In genomic region chrX:124736553-124737240, GRCh38 we compare ENCODE assay signal across 10 cellular contexts.
A peak's percentile ranks its signal among the peaks of the same experiment; 100 is the strongest.
DNase-seq lines count a peak whose midpoint lies in the region; ATAC-seq and TF ChIP-seq lines count a peak whose summit lies in the region.
"Had no signal": no experiment of that assay in that cellular context is flagged by ENCODE, and none has a peak within 500 bp of the region (broad histone marks: within the 10 kb centered on the region; RNA-seq: fewer than 3 reads in every experiment).

No MANE protein-coding gene starts in this region.

- H3K79me2 ChIP-seq in DND-41 (ENCODE audit: insufficient read depth, low read length) = no peaks in the 10 kb centered on the region

- H3K4me3 Mint-ChIP-seq in activated naive CD4-positive, alpha-beta T cell treated with anti-CD3 and anti-CD28 coated beads, Interleukin-2, amount 50 U/mL, for 24 hours = peak overlapping the region; percentile 67

- TF ChIP-seq CTCF in DND-41 (IDR thresholded peaks at IDR 0.05; ENCODE audit: borderline replicate concordance, extremely low read depth, low read length, poor library complexity, severe bottlenecking) (no peak), suprapubic skin (IDR thresholded peaks at IDR 0.05) (no peak), uterus (IDR thresholded peaks at IDR 0.05) (no peak)

- peaks cover 37% of the 10 kb centered on the region for H3K4me1 Mint-ChIP-seq in activated naive CD4-positive, alpha-beta T cell treated with anti-CD3 and anti-CD28 coated beads, Interleukin-2, amount 50 U/mL, for 24 hours

- H3K27me3 Mint-ChIP-seq in activated naive CD4-positive, alpha-beta T cell treated with anti-CD3 and anti-CD28 coated beads, Interleukin-2, amount 50 U/mL, for 24 hours = no peaks in the 10 kb centered on the region

- peak overlapping the region; percentile 32 for H3K9ac ChIP-seq in DND-41 (ENCODE audit: low read depth, low read length)

- intact Hi-C loops in uterus (cut with DNase I; ENCODE audit: low total_unique reads) = no loop called here

- DNase-seq in DND-41 (peak; percentile 69), T-helper 22 cell (ENCODE audit: low read depth) (peak; percentile 15), mesenteric fat pad (ENCODE audit: low spot score) (no peak), suprapubic skin (ENCODE audit: low spot score in 2 of 2) (no peak), uterus (no peak)
- DNase-seq in stimulated activated CD4-positive, alpha-beta T cell treated with anti-CD3 and anti-CD28 coated beads, Interleukin-12 subunit alpha, Interleukin-12 subunit beta, amount 100 ng/mL, for 4 hours = peak; percentile 9
- DNase-seq: BE2C, dermis blood vessel endothelial cell had no signal

- H2AFZ ChIP-seq in DND-41 (ENCODE audit: low read depth, low read length) = peak overlapping the region; percentile 36

- H3K4me1 ChIP-seq in DND-41 (ENCODE audit: insufficient read depth, low read length) (peaks cover 40% of the 10 kb centered on the region), suprapubic skin (no peaks in the 10 kb centered on the region), uterus (no peaks in the 10 kb centered on the region)
- H3K4me1 ChIP-seq: BE2C had no signal

- H3K27me3 ChIP-seq in DND-41 (ENCODE audit: insufficient read depth, low read length, poor library complexity) (no peaks in the 10 kb centered on the region), suprapubic skin (no peaks in the 10 kb centered on the region), uterus (no peaks in the 10 kb centered on the region)
- H3K27me3 ChIP-seq: BE2C had no signal

- peak overlapping the region; percentile 87 for H3K27ac ChIP-seq in DND-41 (ENCODE audit: low read length)
- no peak overlapping the region for H3K27ac ChIP-seq in suprapubic skin
- H3K27ac ChIP-seq in uterus = no peak overlapping the region

- H3K36me3 Mint-ChIP-seq in activated naive CD4-positive, alpha-beta T cell treated with anti-CD3 and anti-CD28 coated beads, Interleukin-2, amount 50 U/mL, for 24 hours = no peaks in the 10 kb centered on the region

- no peak for TF ChIP-seq EP300 in suprapubic skin (IDR thresholded peaks at IDR 0.05)

- peak overlapping the region; percentile 47 for H3K27ac Mint-ChIP-seq in activated naive CD4-positive, alpha-beta T cell treated with anti-CD3 and anti-CD28 coated beads, Interleukin-2, amount 50 U/mL, for 24 hours

- WGBS in suprapubic skin = 53% methylated on average over 9 of the region's 9 CpGs

- ATAC-seq in DND-41 (ENCODE audit: insufficient read depth, low read depth) (peak; percentile 92), HG03196 (IDR thresholded peaks at IDR 0.05; ENCODE audit: unreplicated experiment) (no peak)

- no peaks in the 10 kb centered on the region for H3K9me3 ChIP-seq in DND-41 (ENCODE audit: insufficient read depth, low read length, severe bottlenecking)
- H3K9me3 ChIP-seq in suprapubic skin = no peaks in the 10 kb centered on the region
- H3K9me3 ChIP-seq in uterus = no peaks in the 10 kb centered on the region
- H3K9me3 ChIP-seq: BE2C had no signal

- no peaks in the 10 kb centered on the region for H4K20me1 ChIP-seq in DND-41 (ENCODE audit: insufficient read depth, low read length)

- TF ChIP-seq POLR2A in suprapubic skin (IDR thresholded peaks at IDR 0.05) (no peak), uterus (IDR thresholded peaks at IDR 0.05) (no peak)

- H3K9me3 Mint-ChIP-seq in activated naive CD4-positive, alpha-beta T cell treated with anti-CD3 and anti-CD28 coated beads, Interleukin-2, amount 50 U/mL, for 24 hours = no peaks in the 10 kb centered on the region

- peak overlapping the region in 1 of 2 experiments; percentile 52; a peak in 2 of 4 replicates for H3K4me3 ChIP-seq in DND-41 (ENCODE audit: low read depth in 1 of 2, low read length in 2 of 2)
- no peak overlapping the region for H3K4me3 ChIP-seq in suprapubic skin
- H3K4me3 ChIP-seq in uterus = no peak overlapping the region

- H3K4me2 ChIP-seq in DND-41 (ENCODE audit: insufficient read depth, low read length) = peak overlapping the region; percentile 83

- H3K36me3 ChIP-seq in DND-41 (ENCODE audit: insufficient read depth, low read length) = no peaks in the 10 kb centered on the region
- H3K36me3 ChIP-seq in suprapubic skin = no peaks in the 10 kb centered on the region
- no peaks in the 10 kb centered on the region for H3K36me3 ChIP-seq in uterus
- H3K36me3 ChIP-seq: BE2C had no signal

Comparison
In these comparisons a context has a peak if more than half of its experiments do, and no peak if none do; other contexts are left out.
1. DNase-seq: peak in DND-41 (single experiment), T-helper 22 cell (single experiment) and stimulated activated CD4-positive, alpha-beta T cell treated with anti-CD3 and anti-CD28 coated beads, Interleukin-12 subunit alpha, Interleukin-12 subunit beta, amount 100 ng/mL, for 4 hours (single experiment); none in mesenteric fat pad (single experiment), suprapubic skin (0 of 2) and uterus (0 of 2).